Comparison of ENCODE assay signal across 14 cellular contexts in the genomic region with DNA sequence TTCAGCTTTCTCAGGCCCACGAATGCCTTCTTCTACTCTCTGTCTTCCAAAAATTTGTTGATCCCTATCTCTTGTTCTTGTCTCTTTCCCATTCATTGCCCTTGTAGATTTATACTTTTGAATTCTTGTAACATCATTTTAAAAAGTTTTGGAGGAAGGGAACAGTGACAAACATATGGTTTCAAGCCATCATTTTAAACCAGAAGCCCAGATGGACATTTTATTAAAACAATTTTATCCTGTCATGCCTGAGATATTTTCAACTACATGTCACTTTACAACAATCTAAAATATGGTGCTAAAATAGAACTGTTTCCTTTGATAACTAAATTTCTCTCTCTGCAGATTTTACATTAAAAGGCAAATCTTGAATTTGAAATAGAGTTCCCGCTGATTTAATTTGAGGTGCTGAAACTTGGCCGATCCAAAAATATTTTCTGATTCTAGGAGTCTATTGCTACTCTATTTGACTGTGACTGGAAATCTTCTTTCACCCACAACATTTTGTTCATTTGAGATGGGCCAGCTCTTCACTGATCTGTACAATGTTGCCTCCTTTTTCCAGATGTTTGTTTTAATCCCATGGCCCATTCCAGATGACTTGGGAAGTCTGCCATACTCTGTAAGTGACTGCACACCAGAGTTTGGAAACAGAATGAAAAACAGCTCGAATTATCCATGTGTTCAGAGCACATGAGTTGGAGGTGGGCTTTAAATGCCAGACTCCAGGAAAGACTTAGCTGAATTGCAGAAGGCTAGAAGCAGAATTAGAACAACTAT.
DNase-seq lines count a peak whose midpoint lies in the region; ATAC-seq and TF ChIP-seq lines count a peak whose summit lies in the region.
"Had no signal": no experiment of that assay in that cellular context is flagged by ENCODE, and none has a peak within 500 bp of the region (broad histone marks: within the 10 kb centered on the region; RNA-seq: fewer than 3 reads in every experiment).

No MANE protein-coding gene starts in this region.

- intact Hi-C loops in Right ventricle myocardium superior (cut with DNase I): no loop called here
- intact Hi-C loops in cardiac septum (cut with DNase I): no loop called here
- intact Hi-C loops in left ventricle myocardium superior (cut with micrococcal nuclease): no loop called here

- peaks cover 39% of the 10 kb centered on the region for H3K4me1 Mint-ChIP-seq in chondrocyte (ENCODE audit: low read depth)

- H3K9me3 Mint-ChIP-seq in chondrocyte (ENCODE audit: low read depth): no peaks in the 10 kb centered on the region

- no peak for DNase-seq in Right ventricle myocardium superior
- no peak for DNase-seq in cardiac septum (ENCODE audit: low spot score)
- DNase-seq in chondrocyte (ENCODE audit: low spot score): no peak
- DNase-seq in left ventricle myocardium superior: no peak
- no peak for DNase-seq in medulla oblongata (ENCODE audit: extremely low spot score)
- DNase-seq in HuH-7 (ENCODE audit: low spot score): no peak
- DNase-seq in DMS114 treated with DMSO at 0.1 percent for 48 hours (lab: John Stamatoyannopoulos, UW; ENCODE audit: unreplicated experiment): no peak
- DNase-seq: 8988T, DMS79, NCI-H1417 treated with DMSO at 0.1 percent for 48 hours, NCI-H187 treated with DMSO at 0.1 percent for 48 hours, NCI-H526, PC-9 had no signal

- no peaks in the 10 kb centered on the region for H3K36me3 Mint-ChIP-seq in chondrocyte (ENCODE audit: low read depth)

- H3K4me3 Mint-ChIP-seq in chondrocyte (ENCODE audit: unreplicated experiment): no peak overlapping the region

- TF ChIP-seq CTCF in chondrocyte (IDR thresholded peaks at IDR 0.05): no peak

- ATAC-seq in Right ventricle myocardium superior (ENCODE audit: poor library complexity) (peak; percentile 45), left ventricle myocardium superior (peak; percentile 68), HG02884 (IDR thresholded peaks at IDR 0.05; ENCODE audit: unreplicated experiment) (no peak)

- H3K27me3 Mint-ChIP-seq in chondrocyte (ENCODE audit: low read depth): no peaks in the 10 kb centered on the region

- peak overlapping the region; percentile 28 for H3K27ac Mint-ChIP-seq in chondrocyte (ENCODE audit: unreplicated experiment)
